1 cellular context compared by ENCODE assay signal in the genomic region with DNA sequence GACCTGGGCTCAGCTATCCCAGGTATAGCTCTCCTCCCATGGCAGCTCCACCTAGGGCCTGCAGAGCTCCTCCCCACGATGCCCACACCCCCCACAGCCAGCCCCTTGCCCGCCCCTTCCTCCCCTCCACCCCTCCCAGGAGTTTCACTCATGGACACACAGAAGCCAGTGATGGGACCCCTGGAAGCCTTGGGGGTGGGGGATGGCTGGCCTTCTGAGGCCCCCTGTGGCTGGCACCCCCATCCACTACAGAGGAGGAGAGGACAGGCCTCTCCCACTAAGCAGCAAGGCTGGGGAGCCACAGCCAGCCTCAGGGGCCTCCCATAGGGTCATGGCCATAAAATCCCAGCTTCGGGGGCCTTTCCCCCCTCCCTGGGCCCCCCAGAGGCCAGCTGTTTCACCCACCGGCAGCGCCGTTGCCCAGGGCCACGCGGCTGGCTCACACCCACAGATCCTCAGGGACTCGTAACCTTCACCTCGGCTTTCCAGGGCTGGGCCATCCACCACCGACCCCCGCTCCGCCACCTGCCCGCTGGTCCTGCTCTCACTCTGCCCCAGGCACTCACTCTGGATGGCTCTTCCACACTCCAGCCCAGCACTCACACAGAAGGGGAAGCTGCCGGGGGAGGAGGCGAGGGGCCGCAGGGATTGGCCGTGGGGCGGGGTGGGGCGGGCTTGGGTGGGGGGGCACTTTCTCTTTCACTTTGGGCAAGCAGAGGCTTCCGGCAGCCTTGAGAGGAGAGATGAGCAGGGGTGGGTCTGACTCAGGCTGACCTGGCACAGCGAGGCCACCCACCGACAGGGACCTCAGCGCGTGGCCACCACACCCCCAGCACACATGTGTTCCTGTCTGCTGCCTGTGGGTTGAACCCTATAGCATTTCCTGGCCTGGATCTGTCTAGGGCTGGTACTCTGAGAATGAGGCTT.
TF ChIP-seq lines count a peak whose summit lies in the region.

No MANE protein-coding gene starts in this region.

TF ChIP-seq in HEK293, 187 proteins besides CTCF, POLR2A, EP300 and RAD21 (continued from another document):
- TF ChIP-seq, protein P1, sequence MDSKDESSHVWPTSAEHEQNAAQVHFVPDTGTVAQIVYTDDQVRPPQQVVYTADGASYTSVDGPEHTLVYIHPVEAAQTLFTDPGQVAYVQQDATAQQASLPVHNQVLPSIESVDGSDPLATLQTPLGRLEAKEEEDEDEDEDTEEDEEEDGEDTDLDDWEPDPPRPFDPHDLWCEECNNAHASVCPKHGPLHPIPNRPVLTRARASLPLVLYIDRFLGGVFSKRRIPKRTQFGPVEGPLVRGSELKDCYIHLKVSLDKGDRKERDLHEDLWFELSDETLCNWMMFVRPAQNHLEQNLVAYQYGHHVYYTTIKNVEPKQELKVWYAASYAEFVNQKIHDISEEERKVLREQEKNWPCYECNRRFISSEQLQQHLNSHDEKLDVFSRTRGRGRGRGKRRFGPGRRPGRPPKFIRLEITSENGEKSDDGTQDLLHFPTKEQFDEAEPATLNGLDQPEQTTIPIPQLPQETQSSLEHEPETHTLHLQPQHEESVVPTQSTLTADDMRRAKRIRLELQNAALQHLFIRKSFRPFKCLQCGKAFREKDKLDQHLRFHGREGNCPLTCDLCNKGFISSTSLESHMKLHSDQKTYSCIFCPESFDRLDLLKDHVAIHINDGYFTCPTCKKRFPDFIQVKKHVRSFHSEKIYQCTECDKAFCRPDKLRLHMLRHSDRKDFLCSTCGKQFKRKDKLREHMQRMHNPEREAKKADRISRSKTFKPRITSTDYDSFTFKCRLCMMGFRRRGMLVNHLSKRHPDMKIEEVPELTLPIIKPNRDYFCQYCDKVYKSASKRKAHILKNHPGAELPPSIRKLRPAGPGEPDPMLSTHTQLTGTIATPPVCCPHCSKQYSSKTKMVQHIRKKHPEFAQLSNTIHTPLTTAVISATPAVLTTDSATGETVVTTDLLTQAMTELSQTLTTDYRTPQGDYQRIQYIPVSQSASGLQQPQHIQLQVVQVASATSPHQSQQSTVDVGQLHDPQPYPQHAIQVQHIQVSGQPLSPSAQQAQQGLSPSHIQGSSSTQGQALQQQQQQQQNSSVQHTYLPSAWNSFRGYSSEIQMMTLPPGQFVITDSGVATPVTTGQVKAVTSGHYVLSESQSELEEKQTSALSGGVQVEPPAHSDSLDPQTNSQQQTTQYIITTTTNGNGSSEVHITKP (tag by site-specific recombination; IDR thresholded peaks at IDR 0.05): peak; percentile 77; the same call in 1 of the 2 replicates
- TF ChIP-seq ZNF140 (tag by site-specific recombination; IDR thresholded peaks at IDR 0.05) (no peak), ZNF660 (tag by site-specific recombination; IDR thresholded peaks at IDR 0.05) (no peak), ZNF324 (tag by site-specific recombination; IDR thresholded peaks at IDR 0.05) (no peak), ZNF223 (tag by site-specific recombination; IDR thresholded peaks at IDR 0.05) (no peak), ZNF658 (tag by site-specific recombination; IDR thresholded peaks at IDR 0.05) (no peak), GLI2 (tag by site-specific recombination; IDR thresholded peaks at IDR 0.05; ENCODE audit: borderline replicate concordance, low read depth) (no peak), ZIC2 (tag by site-specific recombination; IDR thresholded peaks at IDR 0.05) (peak; percentile 78), SCRT1 (tag by site-specific recombination; IDR thresholded peaks at IDR 0.05; ENCODE audit: borderline replicate concordance) (no peak), ZNF350 (tag by site-specific recombination; IDR thresholded peaks at IDR 0.05) (no peak), ZNF843 (tag by site-specific recombination; IDR thresholded peaks at IDR 0.05) (no peak), OSR2 (tag by site-specific recombination; IDR thresholded peaks at IDR 0.05) (peak; percentile 24; the same call in 1 of the 2 replicates), ZNF48 (tag by site-specific recombination; IDR thresholded peaks at IDR 0.05) (no peak)
- TF ChIP-seq, protein P2, sequence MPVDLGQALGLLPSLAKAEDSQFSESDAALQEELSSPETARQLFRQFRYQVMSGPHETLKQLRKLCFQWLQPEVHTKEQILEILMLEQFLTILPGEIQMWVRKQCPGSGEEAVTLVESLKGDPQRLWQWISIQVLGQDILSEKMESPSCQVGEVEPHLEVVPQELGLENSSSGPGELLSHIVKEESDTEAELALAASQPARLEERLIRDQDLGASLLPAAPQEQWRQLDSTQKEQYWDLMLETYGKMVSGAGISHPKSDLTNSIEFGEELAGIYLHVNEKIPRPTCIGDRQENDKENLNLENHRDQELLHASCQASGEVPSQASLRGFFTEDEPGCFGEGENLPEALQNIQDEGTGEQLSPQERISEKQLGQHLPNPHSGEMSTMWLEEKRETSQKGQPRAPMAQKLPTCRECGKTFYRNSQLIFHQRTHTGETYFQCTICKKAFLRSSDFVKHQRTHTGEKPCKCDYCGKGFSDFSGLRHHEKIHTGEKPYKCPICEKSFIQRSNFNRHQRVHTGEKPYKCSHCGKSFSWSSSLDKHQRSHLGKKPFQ (tag by site-specific recombination; IDR thresholded peaks at IDR 0.05): peak; percentile 28; the same call in 1 of the 2 replicates
- TF ChIP-seq, protein P3, sequence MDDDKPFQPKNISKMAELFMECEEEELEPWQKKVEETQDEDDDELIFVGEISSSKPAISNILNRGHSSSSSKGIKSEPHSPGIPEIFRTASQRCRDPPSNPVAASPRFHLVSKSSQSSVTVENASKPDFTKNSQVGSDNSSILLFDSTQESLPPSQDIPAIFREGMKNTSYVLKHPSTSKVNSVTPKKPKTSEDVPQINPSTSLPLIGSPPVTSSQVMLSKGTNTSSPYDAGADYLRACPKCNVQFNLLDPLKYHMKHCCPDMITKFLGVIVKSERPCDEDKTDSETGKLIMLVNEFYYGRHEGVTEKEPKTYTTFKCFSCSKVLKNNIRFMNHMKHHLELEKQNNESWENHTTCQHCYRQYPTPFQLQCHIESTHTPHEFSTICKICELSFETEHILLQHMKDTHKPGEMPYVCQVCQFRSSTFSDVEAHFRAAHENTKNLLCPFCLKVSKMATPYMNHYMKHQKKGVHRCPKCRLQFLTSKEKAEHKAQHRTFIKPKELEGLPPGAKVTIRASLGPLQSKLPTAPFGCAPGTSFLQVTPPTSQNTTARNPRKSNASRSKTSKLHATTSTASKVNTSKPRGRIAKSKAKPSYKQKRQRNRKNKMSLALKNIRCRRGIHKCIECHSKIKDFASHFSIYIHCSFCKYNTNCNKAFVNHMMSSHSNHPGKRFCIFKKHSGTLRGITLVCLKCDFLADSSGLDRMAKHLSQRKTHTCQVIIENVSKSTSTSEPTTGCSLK (tag by site-specific recombination; IDR thresholded peaks at IDR 0.05): no peak
- TF ChIP-seq, protein P4, sequence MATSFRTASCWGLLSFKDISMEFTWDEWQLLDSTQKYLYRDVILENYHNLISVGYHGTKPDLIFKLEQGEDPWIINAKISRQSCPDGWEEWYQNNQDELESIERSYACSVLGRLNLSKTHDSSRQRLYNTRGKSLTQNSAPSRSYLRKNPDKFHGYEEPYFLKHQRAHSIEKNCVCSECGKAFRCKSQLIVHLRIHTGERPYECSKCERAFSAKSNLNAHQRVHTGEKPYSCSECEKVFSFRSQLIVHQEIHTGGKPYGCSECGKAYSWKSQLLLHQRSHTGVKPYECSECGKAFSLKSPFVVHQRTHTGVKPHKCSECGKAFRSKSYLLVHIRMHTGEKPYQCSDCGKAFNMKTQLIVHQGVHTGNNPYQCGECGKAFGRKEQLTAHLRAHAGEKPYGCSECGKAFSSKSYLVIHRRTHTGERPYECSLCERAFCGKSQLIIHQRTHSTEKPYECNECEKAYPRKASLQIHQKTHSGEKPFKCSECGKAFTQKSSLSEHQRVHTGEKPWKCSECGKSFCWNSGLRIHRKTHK (tag by site-specific recombination; IDR thresholded peaks at IDR 0.05): no peak
